Comparison of ENCODE assay signal across 8 cellular contexts in genomic region chr5:177022386-177023246, GRCh38. TPM values are rescaled to one million over a fixed set of nuclear protein-coding genes. Genes with fewer than 3 reads are reported as not detected.
DNase-seq lines count a peak whose midpoint lies in the region; ATAC-seq and TF ChIP-seq lines count a peak whose summit lies in the region.

ZNF346 (plus strand) TSS chr5:177022696; CDS start chr5:177022739, 43 bp downstream.

- no peak for TF ChIP-seq EP300 in transverse colon (IDR thresholded peaks at IDR 0.05; ENCODE audit: low read depth)

- H3K9me3 ChIP-seq in adipocyte (ENCODE audit: control insufficient read depth, low read length) = no peaks in the 10 kb centered on the region
- no peaks in the 10 kb centered on the region for H3K9me3 ChIP-seq in heart left ventricle
- H3K9me3 ChIP-seq in transverse colon = no peaks in the 10 kb centered on the region

- H3K9ac ChIP-seq in adipocyte (ENCODE audit: low read length) = peak within 1 kb of the TSS; percentile 98

- ATAC-seq in HG02798 (IDR thresholded peaks at IDR 0.05; ENCODE audit: poor library complexity, unreplicated experiment) = peak; percentile 86
- ATAC-seq in heart left ventricle = peak; percentile 93 to 96 (median 94)

- DNase-seq in NCI-H1436 treated with DMSO at 0.1 percent for 48 hours (lab: John Stamatoyannopoulos, UW) (peak; percentile 0), T follicular helper cell (ENCODE audit: low read depth) (peak; percentile 91), adipocyte (ENCODE audit: low read depth) (peak; percentile 98), heart left ventricle (peak; percentile 91 to 95 (median 94)), pons (ENCODE audit: low spot score) (peak; percentile 86), transverse colon (peak; percentile 92)

- intact Hi-C loops in heart left ventricle (cut with DNase I) (loop anchor here in 1 of 10 donors (2.0 kb wide), 1 partner anchor 16 kb away; the partner anchor contains the start of gene UIMC1), transverse colon (cut with DNase I; ENCODE audit: low total_unique reads) (no loop called here)

- TF ChIP-seq CTCF in GM12875 (IDR thresholded peaks at IDR 0.05; ENCODE audit: borderline replicate concordance, insufficient read depth, low read depth, low read length) (peak; percentile 48), heart left ventricle (IDR thresholded peaks at IDR 0.05) (peak; percentile 33 to 82 (median 63)), transverse colon (IDR thresholded peaks at IDR 0.05) (peak; percentile 40 to 67 (median 57))

- 0 to 1% (median 1%) methylated on average over 52 to 75 of the region's 75 CpGs for WGBS in heart left ventricle, 4 donors
- 0 to 5% methylated on average over 5 to 48 of the region's 75 CpGs for WGBS in transverse colon (ENCODE audit: low coverage in 1 of 2), 2 donors

- H3K27ac ChIP-seq in heart left ventricle (peak within 1 kb of the TSS; percentile 59 to 89 (median 84)), transverse colon (peak within 1 kb of the TSS; percentile 74 to 92 (median 84))

- H3K4me3 ChIP-seq in GM12875 (ENCODE audit: low read depth, low read length) (peak within 1 kb of the TSS; percentile 90), adipocyte (ENCODE audit: low read length) (peak within 1 kb of the TSS; percentile 91), heart left ventricle (peak within 1 kb of the TSS; percentile 66 to 95 (median 85)), transverse colon (peak within 1 kb of the TSS; percentile 69 to 99 (median 84))

- TF ChIP-seq POLR2A in heart left ventricle (IDR thresholded peaks at IDR 0.05) = peak in 1 of 2 donors; percentile 62
- peak; percentile 66 for TF ChIP-seq POLR2A in transverse colon (IDR thresholded peaks at IDR 0.05)

- no peaks in the 10 kb centered on the region for H3K27me3 ChIP-seq in adipocyte (replicated peaks; ENCODE audit: control insufficient read depth, insufficient read depth, low read length)
- H3K27me3 ChIP-seq in heart left ventricle = no peaks in the 10 kb centered on the region
- no peaks in the 10 kb centered on the region for H3K27me3 ChIP-seq in transverse colon

- in situ Hi-C loops in transverse colon (cut with MboI; ENCODE audit: low pct_ligation_motif_present in 1 of 4, low pct_unique_long_range_greater_than_20kb in 1 of 4, low sequenced_read_pairs in 3 of 4) = no loop called here

- H3K36me3 ChIP-seq in adipocyte (ENCODE audit: control insufficient read depth, insufficient read depth, low read length, severe bottlenecking) (no peaks in the 10 kb centered on the region), heart left ventricle (peaks cover 0 to 9% (median 4%) of the 10 kb centered on the region in 9 donors), transverse colon (no peaks in the 10 kb centered on the region)

- H3K4me1 ChIP-seq in adipocyte (ENCODE audit: control insufficient read depth, insufficient read depth, low read length) (peaks cover 11% of the 10 kb centered on the region), heart left ventricle (peaks cover 0 to 26% (median 12%) of the 10 kb centered on the region in 12 donors), transverse colon (peaks cover 4 to 29% (median 16%) of the 10 kb centered on the region in 4 donors)

RNA-seq across cellular contexts. Expression of gene ZNF346, which starts in this region (rescaled TPM):
- total RNA-seq in heart left ventricle (10 to 100 TPM in 2 of 9 donors, 1 to 10 TPM in 7; 6.5 to 11.9 (median 7.5) TPM), transverse colon (10 to 100 TPM; 10.1 to 19.5 (median 12.6) TPM)
- polyA plus RNA-seq in heart left ventricle = 1 to 10 TPM; 4.4 to 8.0 TPM

Comparison
In these comparisons a context has a peak if more than half of its experiments do, and no peak if none do; other contexts are left out.
1. Peak in every context shown above with its lines: DNase-seq, ATAC-seq, H3K4me3 ChIP-seq and H3K27ac ChIP-seq.
2. DNase-seq: peak in every context shown above with its lines; median percentile 98 in adipocyte; 94 in heart left ventricle; 92 in transverse colon; 91 in T follicular helper cell; 86 in pons; 0 in NCI-H1436 treated with DMSO at 0.1 percent for 48 hours.